8 cellular contexts compared by ENCODE assay signal in genomic region chr6:27892596-27893058, GRCh38. TPM values are rescaled to one million over a fixed set of nuclear protein-coding genes. Genes with fewer than 3 reads are reported as not detected.
DNase-seq lines count a peak whose midpoint lies in the region; ATAC-seq and TF ChIP-seq lines count a peak whose summit lies in the region.

No MANE protein-coding gene starts in this region.

- peak overlapping the region in 3 of 8 donors; percentile 94 to 97 (median 97) for H3K27ac Mint-ChIP-seq in CD8-positive, alpha-beta memory T cell

- POLR2A ChIA-PET in CD8-positive, alpha-beta memory T cell (lab: Charles Lee): interaction anchor here (0.5 to 8.1 kb wide), 35 partner anchors 23 to 1872 kb away, joined by 3 to 623 read pairs (median 7); partner anchors contain the start of gene ZNF184

- H3K4me1 Mint-ChIP-seq in CD8-positive, alpha-beta memory T cell: peaks cover 29 to 44% (median 40%) of the 10 kb centered on the region in 3 donors

- CTCF ChIA-PET in CD8-positive, alpha-beta memory T cell (lab: Charles Lee): interaction anchor here (0.8 to 7.2 kb wide), 25 partner anchors 13 to 1890 kb away, joined by 3 to 229 read pairs (median 5); a partner anchor contains a TSS

- TF ChIP-seq CTCF in NB4 (IDR thresholded peaks at IDR 0.05; ENCODE audit: low read depth, low read length) (no peak), osteoblast (IDR thresholded peaks at IDR 0.05; ENCODE audit: extremely low read depth, low read depth, low read length) (no peak)

- peaks cover 0 to 8% (median 0%) of the 10 kb centered on the region in 5 donors for H3K9me3 Mint-ChIP-seq in CD8-positive, alpha-beta memory T cell

- no peak overlapping the region for H3K4me3 Mint-ChIP-seq in CD8-positive, alpha-beta memory T cell

- H3K36me3 ChIP-seq in CD8-positive, alpha-beta memory T cell (ENCODE audit: insufficient read depth, low read length): no peaks in the 10 kb centered on the region
- H3K36me3 ChIP-seq in effector memory CD4-positive, alpha-beta T cell (ENCODE audit: control insufficient read depth, insufficient read depth, low read length): no peaks in the 10 kb centered on the region
- no peaks in the 10 kb centered on the region for H3K36me3 ChIP-seq in osteoblast (ENCODE audit: insufficient read depth, low read length)

- H3K27ac ChIP-seq in CD8-positive, alpha-beta memory T cell (ENCODE audit: low read depth, low read length): peak overlapping the region; percentile 79
- peak overlapping the region; percentile 72 for H3K27ac ChIP-seq in effector memory CD4-positive, alpha-beta T cell (ENCODE audit: insufficient read depth, low read length, poor library complexity, severe bottlenecking)
- H3K27ac ChIP-seq in osteoblast (ENCODE audit: low read depth, low read length): peak overlapping the region; percentile 89

- H3K9me3 ChIP-seq in CD8-positive, alpha-beta memory T cell (ENCODE audit: low read length): no peaks in the 10 kb centered on the region
- H3K9me3 ChIP-seq in effector memory CD4-positive, alpha-beta T cell (ENCODE audit: control insufficient read depth, low read length): no peaks in the 10 kb centered on the region
- no peaks in the 10 kb centered on the region for H3K9me3 ChIP-seq in osteoblast (ENCODE audit: low read depth, low read length)

- no peak for ATAC-seq in GM18498 (IDR thresholded peaks at IDR 0.05; ENCODE audit: unreplicated experiment)

- H3K27me3 Mint-ChIP-seq in CD8-positive, alpha-beta memory T cell: peaks cover 0 to 2% of the 10 kb centered on the region in 2 donors

- DNase-seq in CD8-positive, alpha-beta memory T cell: no peak
- DNase-seq in NB4 (ENCODE audit: low read depth) (no peak), osteoblast (ENCODE audit: insufficient read length, low spot score, missing footprints) (no peak), NCI-H2171 (lab: John Stamatoyannopoulos, UW) (no peak), SKM-1 treated with dmso at 0.1 percent for 144 hours (lab: John Stamatoyannopoulos, UW; ENCODE audit: unreplicated experiment) (no peak), medulla oblongata (ENCODE audit: extremely low spot score) (no peak)
- DNase-seq in effector memory CD4-positive, alpha-beta T cell: no peak

- TF ChIP-seq POLR2A in NB4 (IDR thresholded peaks at IDR 0.05; ENCODE audit: extremely low read depth, insufficient read length): no peak

- H3K4me1 ChIP-seq in CD8-positive, alpha-beta memory T cell (ENCODE audit: insufficient read depth, low read length): peaks cover 19% of the 10 kb centered on the region
- H3K4me1 ChIP-seq in effector memory CD4-positive, alpha-beta T cell (ENCODE audit: control insufficient read depth, insufficient read depth, low read length, poor library complexity, severe bottlenecking): peaks cover 11% of the 10 kb centered on the region
- H3K4me1 ChIP-seq in osteoblast (ENCODE audit: insufficient read depth, low read length): peaks cover 28% of the 10 kb centered on the region

- peaks cover 0 to 12% (median 0%) of the 10 kb centered on the region in 3 donors for H3K36me3 Mint-ChIP-seq in CD8-positive, alpha-beta memory T cell

- peak overlapping the region; percentile 99 for H3K4me2 ChIP-seq in osteoblast (ENCODE audit: insufficient read depth, low read length)

- H2AFZ ChIP-seq in osteoblast (ENCODE audit: low read length): peak overlapping the region; percentile 87

- no peaks in the 10 kb centered on the region for H3K79me2 ChIP-seq in osteoblast (ENCODE audit: insufficient read depth, low read length)

- peak overlapping the region; percentile 82 for H3K4me3 ChIP-seq in CD8-positive, alpha-beta memory T cell (ENCODE audit: low read length)
- H3K4me3 ChIP-seq in NB4 (ENCODE audit: low read depth, low read length): peak overlapping the region; percentile 88
- peak overlapping the region; percentile 59 for H3K4me3 ChIP-seq in effector memory CD4-positive, alpha-beta T cell (ENCODE audit: insufficient read depth, low read depth, low read length, poor library complexity, severe bottlenecking)
- H3K4me3 ChIP-seq in osteoblast (ENCODE audit: insufficient read depth, low read length): peak overlapping the region; percentile 87

- H4K20me1 ChIP-seq in osteoblast (ENCODE audit: insufficient read depth, low read length): no peaks in the 10 kb centered on the region

- H3K27me3 ChIP-seq in CD8-positive, alpha-beta memory T cell (ENCODE audit: insufficient read depth, low read length, poor library complexity, severe bottlenecking): no peaks in the 10 kb centered on the region
- H3K27me3 ChIP-seq in effector memory CD4-positive, alpha-beta T cell (replicated peaks; ENCODE audit: control insufficient read depth, insufficient read depth, low read length, poor library complexity, severe bottlenecking): no peaks in the 10 kb centered on the region
- no peaks in the 10 kb centered on the region for H3K27me3 ChIP-seq in osteoblast (ENCODE audit: insufficient read depth, low read length)

RNA-seq across cellular contexts. Expression of gene OR2B2, which starts 19.6 kb away (rescaled TPM):
- not detected for total RNA-seq in CD8-positive, alpha-beta memory T cell
- not detected for polyA plus RNA-seq in CD8-positive, alpha-beta memory T cell
- total RNA-seq in osteoblast: not detected in 2 replicates
